ENCODE assay signal across 8 cellular contexts in genomic region chr14:73058224-73058922, GRCh38.
DNase-seq lines count a peak whose midpoint lies in the region; ATAC-seq and TF ChIP-seq lines count a peak whose summit lies in the region.

Gene RBM25, plus strand, starts transcription at chr14:73058534. Its CDS starts 13,108 bp downstream, at chr14:73071642.

- peak; percentile 99 for TF ChIP-seq POLR2A in GM19099 (IDR thresholded peaks at IDR 0.05; ENCODE audit: extremely low read depth, insufficient read length, low read depth)

- peak; percentile 96 for ATAC-seq in HG03378 (IDR thresholded peaks at IDR 0.05; ENCODE audit: unreplicated experiment)

- peak; percentile 96 to 98 for DNase-seq in AML-193 (lab: John Stamatoyannopoulos, UW)
- DNase-seq in NCI-H446 (lab: John Stamatoyannopoulos, UW): peak; percentile 97 to 99
- DNase-seq in activated CD4-positive, CD25-positive, alpha-beta regulatory T cell treated with anti-CD3 and anti-CD28 coated beads, Interleukin-2, amount 50 U/mL, for 16 hours (ENCODE audit: low read depth, low spot score): peak; percentile 90
- DNase-seq in cerebellar cortex (ENCODE audit: low spot score): peak; percentile 99
- DNase-seq in iris pigment epithelial cell (ENCODE audit: low read depth): peak; percentile 99
- peak; percentile 87 to 92 for DNase-seq in stimulated activated CD4-positive, alpha-beta T cell treated with anti-CD3 and anti-CD28 coated beads, Interleukin-12 subunit alpha, Interleukin-12 subunit beta, amount 100 ng/mL, for 24 hours (ENCODE audit: low read depth in 2 of 2)

Comparison
In these comparisons a context has a peak if more than half of its experiments do, and no peak if none do; other contexts are left out.
1. Peak in every context shown above with its lines: DNase-seq and ATAC-seq.